ENCODE assay signal across 10 cellular contexts in the genomic region with DNA sequence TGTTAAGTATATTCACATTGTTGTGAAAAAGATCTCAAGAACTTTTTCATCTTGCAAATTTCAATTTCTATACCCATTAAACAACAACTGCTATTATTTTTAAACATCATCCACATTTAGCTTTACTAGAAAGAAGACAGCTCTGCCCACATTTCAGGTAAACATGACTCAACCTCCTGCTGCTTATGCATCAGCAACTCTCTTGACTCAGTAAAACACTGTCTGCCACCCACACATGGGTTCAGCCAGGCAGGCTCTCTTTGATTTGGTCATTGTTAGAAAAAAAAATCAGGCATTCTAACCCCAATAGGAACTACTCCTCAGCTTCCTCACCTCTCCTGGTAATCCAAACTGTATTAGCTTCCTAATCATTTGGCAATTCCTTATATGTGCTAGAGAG. TPM values are rescaled to one million over a fixed set of nuclear protein-coding genes. Genes with fewer than 3 reads are reported as not detected.
DNase-seq lines count a peak whose midpoint lies in the region; ATAC-seq and TF ChIP-seq lines count a peak whose summit lies in the region.
"Had no signal": no experiment of that assay in that cellular context is flagged by ENCODE, and none has a peak within 500 bp of the region (broad histone marks: within the 10 kb centered on the region; RNA-seq: fewer than 3 reads in every experiment).

No MANE protein-coding gene starts in this region.

- CTCF ChIA-PET in mammary epithelial cell (lab: Charles Lee; ENCODE audit: low non-redundant PET): interaction anchor here (0.6 to 0.9 kb wide), 2 partner anchors 73 to 204 kb away, joined by 3 to 5 read pairs; no protein-coding TSS in a partner anchor

- dilution Hi-C loops in mammary epithelial cell (cut with HindIII; ENCODE audit: low sequenced_read_pairs): no loop called here

- H3K36me3 Mint-ChIP-seq in stimulated activated effector memory CD8-positive, alpha-beta T cell treated with anti-CD3 and anti-CD28 coated beads, Interleukin-12 subunit alpha, Interleukin-12 subunit beta, amount 100 ng/mL, for 72 hours: peaks cover 7% of the 10 kb centered on the region

- DNase-seq in NK-92 treated with Interleukin-12 subunit alpha and Interleukin-12 subunit beta, amount 100 ng/mL, for 24 hours (lab: John Stamatoyannopoulos, UW): peak; percentile 37
- DNase-seq in NK-92 (lab: John Stamatoyannopoulos, UW; ENCODE audit: unreplicated experiment): no peak
- DNase-seq in mammary epithelial cell: peak; percentile 89
- DNase-seq in stimulated activated effector memory CD8-positive, alpha-beta T cell treated with anti-CD3 and anti-CD28 coated beads, Interleukin-12 subunit alpha, Interleukin-12 subunit beta, amount 100 ng/mL, for 72 hours (ENCODE audit: low spot score in 2 of 2): peak in 1 of 2 donors; percentile 70
- no peak for DNase-seq in islet precursor cell
- no peak for DNase-seq in lower lobe of right lung
- DNase-seq: activated B cell treated with CpG ODN at 0.5 μM for 24 hours, NCI-H2081 had no signal

- TF ChIP-seq CTCF in mammary epithelial cell (conservative IDR thresholded peaks at IDR 0.05 in 1 of 2, IDR thresholded peaks at IDR 0.05 in 1 of 2; ENCODE audit: extremely low read depth in 1 of 2, insufficient read depth in 1 of 2, low read depth in 1 of 2, low read length in 2 of 2) (no peak), lower lobe of right lung (IDR thresholded peaks at IDR 0.05) (no peak)

- no peaks in the 10 kb centered on the region for H3K36me3 ChIP-seq in mammary epithelial cell (ENCODE audit: insufficient read depth, low read length)
- no peaks in the 10 kb centered on the region for H3K36me3 ChIP-seq in lower lobe of right lung

- H2AFZ ChIP-seq in mammary epithelial cell (ENCODE audit: low read depth, low read length): no peak overlapping the region

- H3K4me1 ChIP-seq in mammary epithelial cell (ENCODE audit: insufficient read depth, low read length): peaks cover 22% of the 10 kb centered on the region
- H3K4me1 ChIP-seq in lower lobe of right lung: peaks cover 19% of the 10 kb centered on the region

- H3K9me3 ChIP-seq in mammary epithelial cell (replicated peaks; ENCODE audit: insufficient read depth, low read length) (no peaks in the 10 kb centered on the region), lower lobe of right lung (no peaks in the 10 kb centered on the region)

- peak; percentile 55 for ATAC-seq in HG03565 (IDR thresholded peaks at IDR 0.05; ENCODE audit: unreplicated experiment)
- peak; percentile 92 for ATAC-seq in stimulated activated effector memory CD8-positive, alpha-beta T cell treated with anti-CD3 and anti-CD28 coated beads, Interleukin-12 subunit alpha, Interleukin-12 subunit beta, amount 100 ng/mL, for 72 hours
- ATAC-seq in SK-N-SH treated with all-trans-retinoic acid at 6 μM for 48 hours: no peak
- no peak for ATAC-seq in lower lobe of right lung

- peak overlapping the region; percentile 10 for H3K4me3 Mint-ChIP-seq in stimulated activated effector memory CD8-positive, alpha-beta T cell treated with anti-CD3 and anti-CD28 coated beads, Interleukin-12 subunit alpha, Interleukin-12 subunit beta, amount 100 ng/mL, for 72 hours
- H3K4me3 Mint-ChIP-seq: activated B cell treated with CpG ODN at 0.5 μM for 24 hours had no signal

- H3K27ac Mint-ChIP-seq in stimulated activated effector memory CD8-positive, alpha-beta T cell treated with anti-CD3 and anti-CD28 coated beads, Interleukin-12 subunit alpha, Interleukin-12 subunit beta, amount 100 ng/mL, for 72 hours: peak overlapping the region; percentile 48
- H3K27ac Mint-ChIP-seq: activated B cell treated with CpG ODN at 0.5 μM for 24 hours had no signal

- BruUV-seq in mammary epithelial cell (replicated peaks; lab: Mats Ljungman, UMichigan): no TSS peak

- H3K27ac ChIP-seq in mammary epithelial cell (ENCODE audit: insufficient read depth, low read depth, low read length): peak overlapping the region; percentile 67
- H3K27ac ChIP-seq in lower lobe of right lung: no peak overlapping the region

- no peaks in the 10 kb centered on the region for H3K79me2 ChIP-seq in mammary epithelial cell (ENCODE audit: insufficient read depth, low read length)

- H3K4me3 ChIP-seq in mammary epithelial cell (replicated peaks in 1 of 3; ENCODE audit: insufficient read depth in 1 of 3, low read depth in 2 of 3, low read length in 3 of 3) (no peak overlapping the region), lower lobe of right lung (no peak overlapping the region)

- intact Hi-C loops in mammary epithelial cell (cut with micrococcal nuclease): loop anchor here (2.0 kb wide), 1 partner anchor 16 kb away; no protein-coding TSS in a partner anchor
- intact Hi-C loops in lower lobe of right lung (cut with DNase I): no loop called here

- in situ Hi-C loops in mammary epithelial cell (cut with MboI; ENCODE audit: low sequenced_read_pairs in 2 of 2): no loop called here

- peak overlapping the region; percentile 12 for H3K4me2 ChIP-seq in mammary epithelial cell (ENCODE audit: insufficient read depth, low read depth, low read length)

- H3K4me1 Mint-ChIP-seq in stimulated activated effector memory CD8-positive, alpha-beta T cell treated with anti-CD3 and anti-CD28 coated beads, Interleukin-12 subunit alpha, Interleukin-12 subunit beta, amount 100 ng/mL, for 72 hours: peaks cover 56% of the 10 kb centered on the region

- H3K27me3 ChIP-seq in mammary epithelial cell (ENCODE audit: insufficient read depth, low read length) (no peaks in the 10 kb centered on the region), lower lobe of right lung (ENCODE audit: low read depth) (no peaks in the 10 kb centered on the region)

- H4K20me1 ChIP-seq in mammary epithelial cell (ENCODE audit: insufficient read depth, low read length): no peaks in the 10 kb centered on the region

- H3K9me3 Mint-ChIP-seq in stimulated activated effector memory CD8-positive, alpha-beta T cell treated with anti-CD3 and anti-CD28 coated beads, Interleukin-12 subunit alpha, Interleukin-12 subunit beta, amount 100 ng/mL, for 72 hours: no peaks in the 10 kb centered on the region
- H3K9me3 Mint-ChIP-seq: activated B cell treated with CpG ODN at 0.5 μM for 24 hours had no signal

- H3K9ac ChIP-seq in mammary epithelial cell (ENCODE audit: insufficient read depth, low read length): no peak overlapping the region

TF ChIP-seq in SK-N-SH treated with all-trans-retinoic acid at 6 μM for 48 hours, 23 proteins besides CTCF, POLR2A, EP300 and RAD21:
- TF ChIP-seq ZNF8 (CRISPR knock-in tag; IDR thresholded peaks at IDR 0.05): no peak

RNA-seq across cellular contexts. Expression of a gene that starts 5.1 kb away (rescaled TPM):
- total RNA-seq in mammary epithelial cell: 100 to 1,000 TPM in 1 of 2 donors, 10 to 100 TPM in 1; 47.9 to 206 TPM
- 37.2 TPM for polyA plus RNA-seq in mammary epithelial cell
- polyA minus RNA-seq in mammary epithelial cell: 66.9 TPM
- 30.4 TPM for total RNA-seq in lower lobe of right lung

RNA-seq across cellular contexts. Expression of a gene that starts 17.8 kb away (rescaled TPM):
- total RNA-seq in mammary epithelial cell (10 to 100 TPM; 47.2 to 48.5 TPM), lower lobe of right lung (42.9 TPM)
- polyA plus RNA-seq in mammary epithelial cell: 29.3 TPM
- 2.9 TPM for polyA minus RNA-seq in mammary epithelial cell

RNA-seq across cellular contexts. Expression of a gene that starts 35.3 kb away (rescaled TPM):
- total RNA-seq in mammary epithelial cell (not detected), lower lobe of right lung (not detected)
- not detected for polyA plus RNA-seq in mammary epithelial cell
- polyA minus RNA-seq in mammary epithelial cell: not detected
- total RNA-seq: activated B cell treated with CpG ODN at 0.5 μM for 24 hours had no signal

RNA-seq across cellular contexts. Expression of a gene that starts 59.5 kb away (rescaled TPM):
- total RNA-seq in mammary epithelial cell: not detected
- polyA plus RNA-seq in mammary epithelial cell: not detected
- not detected for polyA minus RNA-seq in mammary epithelial cell
- not detected for total RNA-seq in lower lobe of right lung
- total RNA-seq: activated B cell treated with CpG ODN at 0.5 μM for 24 hours had no signal

Comparison
In these comparisons a context has a peak if more than half of its experiments do, and no peak if none do; other contexts are left out.
1. DNase-seq: peak in NK-92 treated with Interleukin-12 subunit alpha and Interleukin-12 subunit beta, amount 100 ng/mL, for 24 hours (single experiment) and mammary epithelial cell (single experiment); none in NK-92 (single experiment), islet precursor cell (single experiment) and lower lobe of right lung (single experiment).
2. ATAC-seq: peak in HG03565 (single experiment) and stimulated activated effector memory CD8-positive, alpha-beta T cell treated with anti-CD3 and anti-CD28 coated beads, Interleukin-12 subunit alpha, Interleukin-12 subunit beta, amount 100 ng/mL, for 72 hours (single experiment); none in SK-N-SH treated with all-trans-retinoic acid at 6 μM for 48 hours (single experiment) and lower lobe of right lung (0 of 2).